ENCODE assay signal across 17 cellular contexts in genomic region chr15:71116942-71117341, GRCh38. TPM values are rescaled to one million over a fixed set of nuclear protein-coding genes. Genes with fewer than 3 reads are reported as not detected.
DNase-seq lines count a peak whose midpoint lies in the region; ATAC-seq and TF ChIP-seq lines count a peak whose summit lies in the region.
"Had no signal": no experiment of that assay in that cellular context is flagged by ENCODE, and none has a peak within 500 bp of the region (broad histone marks: within the 10 kb centered on the region; RNA-seq: fewer than 3 reads in every experiment).

No MANE protein-coding gene starts in this region.

- WGBS in endodermal cell (ENCODE audit: insufficient coverage in 1 of 2, insufficient read length in 1 of 2), 2 experiments: 93% methylated on average over 3 of the region's 3 CpGs; no CpG with 5 or more reads in 1 of the 2 experiments
- WGBS in mesodermal cell (ENCODE audit: insufficient coverage in 2 of 2), 2 experiments: 87 to 88% methylated on average over 1 of the region's 3 CpGs
- 14 to 25% methylated on average over 3 of the region's 3 CpGs for whole genome bisulfite sequencing in aorta, 2 donors

- H3K9me3 Mint-ChIP-seq in activated naive CD8-positive, alpha-beta T cell (ENCODE audit: low read depth): no peaks in the 10 kb centered on the region
- no peaks in the 10 kb centered on the region for H3K9me3 Mint-ChIP-seq in activated naive CD8-positive, alpha-beta T cell treated with anti-CD3 and anti-CD28 coated beads, Interleukin-2, amount 50 U/mL, for 24 hours
- H3K9me3 Mint-ChIP-seq in endodermal cell: no peaks in the 10 kb centered on the region

- CTCF ChIA-PET in A673 (lab: Charles Lee): no interaction called here

- H3K27ac ChIP-seq in endodermal cell (ENCODE audit: low read depth, low read length): no peak overlapping the region
- H3K27ac ChIP-seq in mesodermal cell (ENCODE audit: low read depth, low read length, severe bottlenecking): no peak overlapping the region
- H3K27ac ChIP-seq in aorta (ENCODE audit: low read depth in 1 of 2, low read length in 2 of 2): peak overlapping the region; percentile 5 to 17
- H3K27ac ChIP-seq in A673 (ENCODE audit: low read depth, low read length, poor library complexity, severe bottlenecking): no peak overlapping the region
- H3K27ac ChIP-seq: psoas muscle, SK-N-MC had no signal

- DNase-seq in activated naive CD8-positive, alpha-beta T cell treated with anti-CD3 and anti-CD28 coated beads, Interleukin-2, amount 50 U/mL, for 24 hours: no peak
- DNase-seq in endodermal cell: no peak
- peak in 1 of 2 donors; percentile 80 for DNase-seq in aorta
- no peak for DNase-seq in A673 (ENCODE audit: low spot score)
- no peak for DNase-seq in AG08396 (ENCODE audit: low spot score)
- no peak for DNase-seq in NCI-H748 (lab: John Stamatoyannopoulos, UW; ENCODE audit: unreplicated experiment)
- DNase-seq: activated CD4-positive, alpha-beta T cell treated with anti-CD3 and anti-CD28 coated beads for 48 hours; activated effector memory CD4-positive, alpha-beta T cell treated with Interleukin-2 at 50 U/mL for 16 hours; cerebellar nuclear complex; DND-41; NCI-H1105; NCI-H774; psoas muscle; substantia nigra had no signal

- H3K36me3 ChIP-seq in endodermal cell (ENCODE audit: control insufficient read depth, insufficient read depth, low read length) (no peaks in the 10 kb centered on the region), mesodermal cell (ENCODE audit: control insufficient read depth, insufficient read depth, low read length) (no peaks in the 10 kb centered on the region), aorta (ENCODE audit: control insufficient read depth in 1 of 2, insufficient read depth in 2 of 2, low read length in 1 of 2) (no peaks in the 10 kb centered on the region), A673 (ENCODE audit: insufficient read depth, low read length, poor library complexity, severe bottlenecking) (no peaks in the 10 kb centered on the region)

- no peak for TF ChIP-seq CTCF in endodermal cell (conservative IDR thresholded peaks at IDR 0.05)
- no peak for TF ChIP-seq CTCF in A673 (conservative IDR thresholded peaks at IDR 0.05; ENCODE audit: low read depth, low read length)

- H3K4me3 ChIP-seq in endodermal cell (ENCODE audit: low read length) (no peak overlapping the region), mesodermal cell (ENCODE audit: extremely low read depth, insufficient read depth, low read length, poor library complexity, severe bottlenecking) (peak overlapping the region; percentile 61), aorta (ENCODE audit: low read length in 2 of 2) (peak overlapping the region in 1 of 2 donors; percentile 91), A673 (ENCODE audit: low read depth, low read length, poor library complexity, severe bottlenecking) (no peak overlapping the region)
- H3K4me3 ChIP-seq: SK-N-MC had no signal

- no peaks in the 10 kb centered on the region for H3K9me3 ChIP-seq in endodermal cell (ENCODE audit: control insufficient read depth, low read length)
- no peaks in the 10 kb centered on the region for H3K9me3 ChIP-seq in mesodermal cell (ENCODE audit: control insufficient read depth, low read length)
- H3K9me3 ChIP-seq in aorta (ENCODE audit: control insufficient read depth, low read length): no peaks in the 10 kb centered on the region
- H3K9me3 ChIP-seq in A673 (ENCODE audit: low read depth, low read length, poor library complexity, severe bottlenecking): no peaks in the 10 kb centered on the region
- H3K9me3 ChIP-seq: psoas muscle had no signal

- H3K27me3 ChIP-seq in endodermal cell (ENCODE audit: control insufficient read depth, insufficient read depth, low read length, poor library complexity, severe bottlenecking) (peaks cover 28% of the 10 kb centered on the region), aorta (ENCODE audit: control insufficient read depth in 1 of 2, insufficient read depth in 2 of 2, low read length in 1 of 2) (no peaks in the 10 kb centered on the region), A673 (replicated peaks; ENCODE audit: insufficient read depth, low read depth, low read length, poor library complexity) (peaks cover 8% of the 10 kb centered on the region)

- H3K9ac ChIP-seq in endodermal cell (ENCODE audit: extremely low read depth, low read length, poor library complexity, severe bottlenecking): no peak overlapping the region

- ATAC-seq in activated naive CD8-positive, alpha-beta T cell treated with anti-CD3 and anti-CD28 coated beads, Interleukin-2, amount 50 U/mL, for 24 hours: no peak
- no peak for ATAC-seq in aorta (ENCODE audit: low FRiP score)

- POLR2A ChIA-PET in A673 (lab: Charles Lee; ENCODE audit: low non-redundant PET): no interaction called here

- H3K36me3 Mint-ChIP-seq in activated naive CD8-positive, alpha-beta T cell: no peaks in the 10 kb centered on the region
- no peaks in the 10 kb centered on the region for H3K36me3 Mint-ChIP-seq in activated naive CD8-positive, alpha-beta T cell treated with anti-CD3 and anti-CD28 coated beads, Interleukin-2, amount 50 U/mL, for 24 hours (ENCODE audit: low read depth)
- no peaks in the 10 kb centered on the region for H3K36me3 Mint-ChIP-seq in endodermal cell (ENCODE audit: low read depth)

- BruUV-seq in A673 (replicated peaks; lab: Mats Ljungman, UMichigan): no TSS peak

- intact Hi-C loops in aorta (cut with DNase I) (loop anchor here (2.0 to 10.0 kb wide), 8 partner anchors 100 to 324 kb away; no protein-coding TSS in a partner anchor), A673 (cut with micrococcal nuclease; ENCODE audit: unreplicated experiment) (no loop called here)

- no peak overlapping the region for H3K27ac Mint-ChIP-seq in activated naive CD8-positive, alpha-beta T cell
- no peak overlapping the region for H3K27ac Mint-ChIP-seq in activated naive CD8-positive, alpha-beta T cell treated with anti-CD3 and anti-CD28 coated beads, Interleukin-2, amount 50 U/mL, for 24 hours
- no peak overlapping the region for H3K27ac Mint-ChIP-seq in endodermal cell

- H3K4me1 Mint-ChIP-seq in activated naive CD8-positive, alpha-beta T cell (ENCODE audit: low read depth): peaks cover 7% of the 10 kb centered on the region
- H3K4me1 Mint-ChIP-seq in activated naive CD8-positive, alpha-beta T cell treated with anti-CD3 and anti-CD28 coated beads, Interleukin-2, amount 50 U/mL, for 24 hours: peaks cover 7% of the 10 kb centered on the region
- peaks cover 37% of the 10 kb centered on the region for H3K4me1 Mint-ChIP-seq in endodermal cell

- peak overlapping the region; percentile 73 for H3K4me3 Mint-ChIP-seq in activated naive CD8-positive, alpha-beta T cell
- H3K4me3 Mint-ChIP-seq in activated naive CD8-positive, alpha-beta T cell treated with anti-CD3 and anti-CD28 coated beads, Interleukin-2, amount 50 U/mL, for 24 hours: no peak overlapping the region
- H3K4me3 Mint-ChIP-seq in endodermal cell: peak overlapping the region; percentile 71

- H3K27me3 Mint-ChIP-seq in activated naive CD8-positive, alpha-beta T cell: peaks cover 38% of the 10 kb centered on the region
- peaks cover 52% of the 10 kb centered on the region for H3K27me3 Mint-ChIP-seq in activated naive CD8-positive, alpha-beta T cell treated with anti-CD3 and anti-CD28 coated beads, Interleukin-2, amount 50 U/mL, for 24 hours
- peaks cover 30% of the 10 kb centered on the region for H3K27me3 Mint-ChIP-seq in endodermal cell (ENCODE audit: insufficient read depth)

- H3K4me1 ChIP-seq in endodermal cell (ENCODE audit: control insufficient read depth, insufficient read depth, low read length): no peaks in the 10 kb centered on the region
- peaks cover 13% of the 10 kb centered on the region for H3K4me1 ChIP-seq in mesodermal cell (ENCODE audit: control insufficient read depth, insufficient read depth, low read length, poor library complexity, severe bottlenecking)
- H3K4me1 ChIP-seq in aorta (ENCODE audit: control insufficient read depth in 1 of 2, insufficient read depth in 2 of 2, low read length in 2 of 2): peaks cover 0 to 1% of the 10 kb centered on the region in 2 donors
- peaks cover 4% of the 10 kb centered on the region for H3K4me1 ChIP-seq in A673 (ENCODE audit: insufficient read depth, low read length, poor library complexity, severe bottlenecking)

RNA-seq across cellular contexts. Expression of gene THSD4, which starts 1.7 kb away (rescaled TPM):
- 1 to 10 TPM; 4.6 to 5.4 TPM for total RNA-seq in endodermal cell
- 8.1 TPM for polyA plus RNA-seq in endodermal cell (2013, experiment 1 of 2)
- 6.0 TPM for polyA plus RNA-seq in endodermal cell (2013, experiment 2 of 2)
- 24.4 TPM for polyA plus RNA-seq in mesodermal cell (2013, experiment 1 of 2)
- polyA plus RNA-seq in mesodermal cell (2013, experiment 2 of 2): 25.2 TPM
- total RNA-seq in aorta: 100 to 1,000 TPM in 1 of 2 donors, 10 to 100 TPM in 1; 53.8 to 143 TPM
- polyA plus RNA-seq in aorta: 1 to 10 TPM; 6.3 to 6.9 TPM
- total RNA-seq in A673 (2021): 2.4 and 3.5 TPM in 2 replicates

Comparison
In these comparisons a context has a peak if more than half of its experiments do, and no peak if none do; other contexts are left out.
1. H3K27ac ChIP-seq: peak in aorta (2 of 2); none in endodermal cell (single experiment), mesodermal cell (single experiment) and A673 (single experiment).
2. RNA of gene THSD4, which starts 1.7 kb away (total RNA-seq): 53.8 to 143 TPM in aorta; 4.6 to 5.4 TPM in endodermal cell and 2.4 to 3.5 TPM in A673; every median in the first group is over 4 times any median in the second.